17 cellular contexts compared by ENCODE assay signal in genomic region chr12:11769723-11770514, GRCh38.
DNase-seq lines count a peak whose midpoint lies in the region; ATAC-seq and FAIRE-seq lines count a peak whose summit lies in the region.
"Had no signal": no experiment of that assay in that cellular context is flagged by ENCODE, and none has a peak within 500 bp of the region (broad histone marks: within the 10 kb centered on the region; RNA-seq: fewer than 3 reads in every experiment).

No MANE protein-coding gene starts in this region.

- H3K27ac ChIP-seq in BLaER1 treated with 17β-estradiol and CSF1 and Interleukin-3, amounts not matched to agents 10 nM and 100 nM = peak overlapping the region in 10 of 11 experiments; percentile 7 to 98 (median 66); a peak in 17 of 22 replicates

- H3K4me3 ChIP-seq in BLaER1 treated with 17β-estradiol and CSF1 and Interleukin-3, amounts not matched to agents 10 nM and 100 nM = no peak overlapping the region; a peak in 2 of 20 replicates
- H3K4me3 ChIP-seq: upper lobe of left lung had no signal

- DNase-seq in GM18507 (ENCODE audit: extremely low spot score, insufficient read length, low read depth) (no peak), memory B cell (ENCODE audit: low spot score in 2 of 2) (no peak), SK-N-DZ (ENCODE audit: low spot score) (no peak), germinal center (ENCODE audit: low spot score) (no peak)
- DNase-seq in activated CD8-positive, alpha-beta T cell treated with anti-CD3 and anti-CD28 coated beads, Interleukin-2, amount 10 ng/mL, durations not matched to agents 7 days and 5 days = no peak
- DNase-seq in activated CD8-positive, alpha-beta memory T cell treated with anti-CD3 and anti-CD28 coated beads, Interleukin-2, amount 10 ng/mL, durations not matched to agents 7 days and 5 days = no peak
- DNase-seq: activated CD4-positive, alpha-beta T cell treated with anti-CD3 and anti-CD28 coated beads, Interleukin-2, amount 50 U/mL, for 4 hours; activated naive CD4-positive, alpha-beta T cell treated with anti-CD3 and anti-CD28 coated beads, Interleukin-2, amount 50 U/mL, for 16 hours; head of caudate nucleus; KG1; NCI-H1436 treated with DMSO at 0.1 percent for 48 hours; NCI-H524 treated with DMSO at 0.1 percent for 48 hours; RPMI8226 had no signal

- peak overlapping the region; percentile 53 for H3K27ac Mint-ChIP-seq in activated CD8-positive, alpha-beta T cell treated with anti-CD3 and anti-CD28 coated beads, Interleukin-2, amount 10 ng/mL, durations not matched to agents 7 days and 5 days
- H3K27ac Mint-ChIP-seq in memory B cell = peak overlapping the region; percentile 95
- H3K27ac Mint-ChIP-seq in activated CD8-positive, alpha-beta memory T cell treated with anti-CD3 and anti-CD28 coated beads, Interleukin-2, amount 10 ng/mL, durations not matched to agents 7 days and 5 days = no peak overlapping the region
- H3K27ac Mint-ChIP-seq: T-helper 2 cell treated with Interferon-gamma antibody and Interleukin-4, amounts not matched to agents 5 μg/mL and 100 μg/mL, for 36 hours had no signal

- no peak overlapping the region for H3K4me3 Mint-ChIP-seq in activated CD8-positive, alpha-beta T cell treated with anti-CD3 and anti-CD28 coated beads, Interleukin-2, amount 10 ng/mL, durations not matched to agents 7 days and 5 days
- no peak overlapping the region for H3K4me3 Mint-ChIP-seq in memory B cell
- no peak overlapping the region for H3K4me3 Mint-ChIP-seq in activated CD8-positive, alpha-beta memory T cell treated with anti-CD3 and anti-CD28 coated beads, Interleukin-2, amount 10 ng/mL, durations not matched to agents 7 days and 5 days
- H3K4me3 Mint-ChIP-seq: T-helper 2 cell treated with Interferon-gamma antibody and Interleukin-4, amounts not matched to agents 5 μg/mL and 100 μg/mL, for 36 hours had no signal

- H3K4me2 ChIP-seq in BLaER1 treated with 17β-estradiol and CSF1 and Interleukin-3, amounts not matched to agents 10 nM and 100 nM = peak overlapping the region; percentile 42 to 95 (median 82)

- H3K4me1 Mint-ChIP-seq in activated CD8-positive, alpha-beta T cell treated with anti-CD3 and anti-CD28 coated beads, Interleukin-2, amount 10 ng/mL, durations not matched to agents 7 days and 5 days (ENCODE audit: low read depth) = peaks cover 63% of the 10 kb centered on the region
- H3K4me1 Mint-ChIP-seq in memory B cell = peaks cover 44% of the 10 kb centered on the region
- peaks cover 51% of the 10 kb centered on the region for H3K4me1 Mint-ChIP-seq in activated CD8-positive, alpha-beta memory T cell treated with anti-CD3 and anti-CD28 coated beads, Interleukin-2, amount 10 ng/mL, durations not matched to agents 7 days and 5 days

- no peaks in the 10 kb centered on the region for H3K27me3 Mint-ChIP-seq in activated CD8-positive, alpha-beta T cell treated with anti-CD3 and anti-CD28 coated beads, Interleukin-2, amount 10 ng/mL, durations not matched to agents 7 days and 5 days (ENCODE audit: low read depth)
- no peaks in the 10 kb centered on the region for H3K27me3 Mint-ChIP-seq in memory B cell
- no peaks in the 10 kb centered on the region for H3K27me3 Mint-ChIP-seq in activated CD8-positive, alpha-beta memory T cell treated with anti-CD3 and anti-CD28 coated beads, Interleukin-2, amount 10 ng/mL, durations not matched to agents 7 days and 5 days

- H3K36me3 ChIP-seq in BLaER1 treated with 17β-estradiol and CSF1 and Interleukin-3, amounts not matched to agents 10 nM and 100 nM = peaks cover 14 to 59% (median 38%) of the 10 kb centered on the region in 11 experiments; a peak in 21 of 22 replicates
- H3K36me3 ChIP-seq: upper lobe of left lung had no signal

- FAIRE-seq in GM18507 (lab: Jason Lieb, UNC) = peak; percentile 41

- H3K9ac ChIP-seq in BLaER1 treated with 17β-estradiol and CSF1 and Interleukin-3, amounts not matched to agents 10 nM and 100 nM = peak overlapping the region in 2 of 11 experiments; percentile 7 to 12; a peak in 2 of 22 replicates

- CTCF ChIA-PET in activated CD8-positive, alpha-beta T cell treated with anti-CD3 and anti-CD28 coated beads, Interleukin-2, amount 10 ng/mL, durations not matched to agents 7 days and 5 days (lab: Charles Lee) = no interaction called here
- CTCF ChIA-PET in activated CD8-positive, alpha-beta memory T cell treated with anti-CD3 and anti-CD28 coated beads, Interleukin-2, amount 10 ng/mL, durations not matched to agents 7 days and 5 days (lab: Charles Lee) = no interaction called here

- H3K4me1 ChIP-seq in BLaER1 treated with 17β-estradiol and CSF1 and Interleukin-3, amounts not matched to agents 10 nM and 100 nM = peaks cover 91 to 99% (median 98%) of the 10 kb centered on the region in 10 experiments

- peaks cover 30% of the 10 kb centered on the region for H3K36me3 Mint-ChIP-seq in activated CD8-positive, alpha-beta T cell treated with anti-CD3 and anti-CD28 coated beads, Interleukin-2, amount 10 ng/mL, durations not matched to agents 7 days and 5 days (ENCODE audit: low read depth)
- H3K36me3 Mint-ChIP-seq in memory B cell = peaks cover 14% of the 10 kb centered on the region
- peaks cover 22% of the 10 kb centered on the region for H3K36me3 Mint-ChIP-seq in activated CD8-positive, alpha-beta memory T cell treated with anti-CD3 and anti-CD28 coated beads, Interleukin-2, amount 10 ng/mL, durations not matched to agents 7 days and 5 days

- no peak for ATAC-seq in activated CD8-positive, alpha-beta T cell treated with anti-CD3 and anti-CD28 coated beads, Interleukin-2, amount 10 ng/mL, durations not matched to agents 7 days and 5 days
- no peak for ATAC-seq in memory B cell (ENCODE audit: low read depth)
- no peak for ATAC-seq in activated CD8-positive, alpha-beta memory T cell treated with anti-CD3 and anti-CD28 coated beads, Interleukin-2, amount 10 ng/mL, durations not matched to agents 7 days and 5 days
- ATAC-seq in GM19463 (IDR thresholded peaks at IDR 0.05; ENCODE audit: unreplicated experiment) = no peak

- H3K9me3 ChIP-seq in BLaER1 treated with 17β-estradiol and CSF1 and Interleukin-3, amounts not matched to agents 10 nM and 100 nM (replicated peaks in 1 of 11) = peaks cover 0 to 21% (median 7%) of the 10 kb centered on the region in 11 experiments; a peak in 11 of 22 replicates
- H3K9me3 ChIP-seq: upper lobe of left lung had no signal

- POLR2A ChIA-PET in activated CD8-positive, alpha-beta T cell treated with anti-CD3 and anti-CD28 coated beads, Interleukin-2, amount 10 ng/mL, durations not matched to agents 7 days and 5 days (lab: Charles Lee) = interaction anchor here (1.3 kb wide), 1 partner anchor 10 kb away, joined by 3 read pairs; no protein-coding TSS in a partner anchor

- H4K20me1 ChIP-seq in BLaER1 treated with 17β-estradiol and CSF1 and Interleukin-3, amounts not matched to agents 10 nM and 100 nM = peaks cover 0 to 6% (median 0%) of the 10 kb centered on the region in 11 experiments; a peak in 2 of 22 replicates

- peaks cover 5% of the 10 kb centered on the region for H3K9me3 Mint-ChIP-seq in activated CD8-positive, alpha-beta T cell treated with anti-CD3 and anti-CD28 coated beads, Interleukin-2, amount 10 ng/mL, durations not matched to agents 7 days and 5 days (ENCODE audit: insufficient read depth)
- H3K9me3 Mint-ChIP-seq in memory B cell = no peaks in the 10 kb centered on the region
- H3K9me3 Mint-ChIP-seq in activated CD8-positive, alpha-beta memory T cell treated with anti-CD3 and anti-CD28 coated beads, Interleukin-2, amount 10 ng/mL, durations not matched to agents 7 days and 5 days (ENCODE audit: low read depth) = no peaks in the 10 kb centered on the region
- H3K9me3 Mint-ChIP-seq: T-helper 2 cell treated with Interferon-gamma antibody and Interleukin-4, amounts not matched to agents 5 μg/mL and 100 μg/mL, for 36 hours had no signal

- no peaks in the 10 kb centered on the region for H3K27me3 ChIP-seq in BLaER1 treated with 17β-estradiol and CSF1 and Interleukin-3, amounts not matched to agents 10 nM and 100 nM
- H3K27me3 ChIP-seq: upper lobe of left lung had no signal
